1 cellular context compared by ENCODE assay signal in the genomic region with DNA sequence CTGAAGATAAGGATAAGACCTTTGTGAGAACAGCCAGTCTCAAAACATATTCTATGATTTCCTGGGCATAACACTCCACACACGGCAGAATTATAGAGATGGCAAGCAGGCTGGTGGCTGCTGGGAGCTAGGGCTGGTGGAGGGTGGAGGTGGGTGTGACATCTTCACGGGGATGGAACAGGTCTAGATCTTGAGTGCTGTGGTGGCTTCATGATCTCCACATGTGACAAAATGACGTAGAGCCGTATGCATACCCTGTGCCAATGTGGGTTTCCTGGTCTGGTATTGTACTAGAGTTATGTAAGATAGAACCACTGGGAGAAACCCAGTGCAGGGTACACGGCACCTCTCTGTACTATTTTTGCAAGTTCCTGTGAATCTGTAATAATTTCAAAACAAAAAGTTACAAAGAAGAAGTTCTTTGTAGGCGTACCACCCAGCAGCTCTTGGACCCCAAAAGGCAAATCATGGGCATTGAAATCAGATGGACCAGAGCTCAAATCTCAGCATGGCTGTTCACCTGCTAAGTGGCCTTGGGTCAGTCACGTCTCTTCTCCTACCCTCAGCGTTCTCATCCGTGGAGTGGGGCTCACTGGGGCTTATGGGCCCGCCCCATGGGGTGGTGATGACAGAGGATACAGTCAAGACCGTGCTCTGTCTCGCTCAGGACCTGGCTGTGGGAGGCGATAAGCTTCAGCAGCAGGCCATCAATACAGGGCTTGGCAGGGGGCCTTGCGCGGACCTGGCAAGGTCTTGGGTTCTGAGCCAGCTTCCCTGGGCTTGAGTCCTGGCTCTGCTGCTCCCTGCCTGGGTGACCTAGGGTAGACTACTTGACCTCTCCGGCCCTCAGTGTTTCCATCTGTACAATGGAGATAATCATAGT.
TF ChIP-seq lines count a peak whose summit lies in the region.

No MANE protein-coding gene starts in this region.

TF ChIP-seq in H1, 55 proteins besides CTCF, POLR2A, EP300 and RAD21:
- no peak for TF ChIP-seq ZNF274 (IDR thresholded peaks at IDR 0.05; ENCODE audit: borderline replicate concordance, extremely low read depth, low read length)
- no peak for TF ChIP-seq SP2 (IDR thresholded peaks at IDR 0.05; ENCODE audit: low read length)
- TF ChIP-seq, protein P1, sequence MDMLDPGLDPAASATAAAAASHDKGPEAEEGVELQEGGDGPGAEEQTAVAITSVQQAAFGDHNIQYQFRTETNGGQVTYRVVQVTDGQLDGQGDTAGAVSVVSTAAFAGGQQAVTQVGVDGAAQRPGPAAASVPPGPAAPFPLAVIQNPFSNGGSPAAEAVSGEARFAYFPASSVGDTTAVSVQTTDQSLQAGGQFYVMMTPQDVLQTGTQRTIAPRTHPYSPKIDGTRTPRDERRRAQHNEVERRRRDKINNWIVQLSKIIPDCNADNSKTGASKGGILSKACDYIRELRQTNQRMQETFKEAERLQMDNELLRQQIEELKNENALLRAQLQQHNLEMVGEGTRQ (IDR thresholded peaks at IDR 0.05; ENCODE audit: low read length) = no peak
